9 cellular contexts compared by ENCODE assay signal in the genomic region with DNA sequence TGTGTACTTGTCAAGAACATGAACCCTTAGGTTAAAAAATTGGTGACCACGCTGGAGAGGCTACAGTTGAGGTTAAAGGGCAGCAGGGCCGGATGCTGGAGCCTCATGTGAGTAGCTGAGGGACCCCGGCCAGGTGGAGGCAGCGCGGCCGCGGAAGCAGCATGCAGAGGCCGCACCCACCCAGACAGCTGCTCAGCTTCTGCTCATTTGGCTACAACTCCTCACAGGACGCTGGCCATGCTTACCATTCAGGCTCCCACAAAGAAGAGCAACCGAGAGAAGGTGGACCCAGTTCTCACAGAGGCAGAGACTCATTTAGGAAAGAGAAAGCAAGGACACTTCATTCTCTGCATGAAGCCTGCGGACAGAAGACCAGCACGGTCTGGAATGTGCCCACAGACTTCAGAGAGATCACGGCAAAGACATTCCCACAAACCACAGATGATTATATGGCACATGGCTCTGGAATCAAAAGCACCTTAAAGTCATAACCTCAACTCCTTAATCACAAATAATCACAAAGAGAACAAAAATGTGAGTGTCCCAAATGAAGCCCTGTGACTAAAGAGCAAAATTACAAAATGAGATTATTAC.
DNase-seq lines count a peak whose midpoint lies in the region; ATAC-seq and TF ChIP-seq lines count a peak whose summit lies in the region.
"Had no signal": no experiment of that assay in that cellular context is flagged by ENCODE, and none has a peak within 500 bp of the region (broad histone marks: within the 10 kb centered on the region; RNA-seq: fewer than 3 reads in every experiment).

No MANE protein-coding gene starts in this region.

- CTCF ChIA-PET in AG04450 (lab: Charles Lee), result no interaction called here

- TF ChIP-seq CTCF in AG04450 (IDR thresholded peaks at IDR 0.05; ENCODE audit: low read depth, low read length), result no peak

- ATAC-seq in GM21367 (IDR thresholded peaks at IDR 0.05; ENCODE audit: unreplicated experiment), result no peak
- no peak for ATAC-seq in HG03439 (IDR thresholded peaks at IDR 0.05; ENCODE audit: unreplicated experiment)

- POLR2A ChIA-PET in AG04450 (lab: Yijun Ruan, JAX), result interaction anchor here (0.6 kb wide), 1 partner anchor 587 kb away, joined by 4 read pairs; no protein-coding TSS in a partner anchor

- H3K27ac ChIP-seq in AG04450 (ENCODE audit: low read depth, low read length), result peak overlapping the region; percentile 84

- H3K4me3 ChIP-seq in AG04450 (ENCODE audit: low read depth, low read length) (peak overlapping the region; percentile 27), H7 (ENCODE audit: insufficient read depth, low read depth, low read length) (no peak overlapping the region)

- H3K27me3 ChIP-seq in AG04450 (ENCODE audit: control insufficient read depth, insufficient read depth, low read length), result no peaks in the 10 kb centered on the region
- H3K27me3 ChIP-seq in H7 (ENCODE audit: control insufficient read depth, insufficient read depth, low read length), result no peaks in the 10 kb centered on the region

- peak; percentile 82 for DNase-seq in AG04450 (ENCODE audit: low read depth, low spot score)
- peak; percentile 71 for DNase-seq in H7
- peak; percentile 90 for DNase-seq in amniotic epithelial cell (ENCODE audit: low read depth)
- DNase-seq in kidney glomerular epithelial cell (lab: John Stamatoyannopoulos, UW), result peak; percentile 6
- DNase-seq in NCI-H2081 treated with DMSO at 0.1 percent for 48 hours (lab: John Stamatoyannopoulos, UW), result no peak
- no peak for DNase-seq in activated naive CD4-positive, alpha-beta T cell treated with anti-CD3 and anti-CD28 coated beads, Interleukin-2, amount 50 U/mL, for 16 hours
- DNase-seq: NCI-H1105 treated with DMSO at 0.1 percent for 48 hours had no signal

- no peaks in the 10 kb centered on the region; the same call in 1 of the 2 replicates for H3K36me3 ChIP-seq in H7 (replicated peaks; ENCODE audit: control insufficient read depth, insufficient read depth, low read length)

- no peaks in the 10 kb centered on the region; the same call in 1 of the 2 replicates for H3K9me3 ChIP-seq in AG04450 (ENCODE audit: control insufficient read depth, insufficient read depth, low read length)

Comparison
In these comparisons a context has a peak if more than half of its experiments do, and no peak if none do; other contexts are left out.
1. DNase-seq: peak in AG04450 (single experiment), H7 (single experiment), amniotic epithelial cell (single experiment) and kidney glomerular epithelial cell (single experiment); none in NCI-H2081 treated with DMSO at 0.1 percent for 48 hours (single experiment) and activated naive CD4-positive, alpha-beta T cell treated with anti-CD3 and anti-CD28 coated beads, Interleukin-2, amount 50 U/mL, for 16 hours (single experiment).